Comparison of ENCODE assay signal across 8 cellular contexts in the genomic region with DNA sequence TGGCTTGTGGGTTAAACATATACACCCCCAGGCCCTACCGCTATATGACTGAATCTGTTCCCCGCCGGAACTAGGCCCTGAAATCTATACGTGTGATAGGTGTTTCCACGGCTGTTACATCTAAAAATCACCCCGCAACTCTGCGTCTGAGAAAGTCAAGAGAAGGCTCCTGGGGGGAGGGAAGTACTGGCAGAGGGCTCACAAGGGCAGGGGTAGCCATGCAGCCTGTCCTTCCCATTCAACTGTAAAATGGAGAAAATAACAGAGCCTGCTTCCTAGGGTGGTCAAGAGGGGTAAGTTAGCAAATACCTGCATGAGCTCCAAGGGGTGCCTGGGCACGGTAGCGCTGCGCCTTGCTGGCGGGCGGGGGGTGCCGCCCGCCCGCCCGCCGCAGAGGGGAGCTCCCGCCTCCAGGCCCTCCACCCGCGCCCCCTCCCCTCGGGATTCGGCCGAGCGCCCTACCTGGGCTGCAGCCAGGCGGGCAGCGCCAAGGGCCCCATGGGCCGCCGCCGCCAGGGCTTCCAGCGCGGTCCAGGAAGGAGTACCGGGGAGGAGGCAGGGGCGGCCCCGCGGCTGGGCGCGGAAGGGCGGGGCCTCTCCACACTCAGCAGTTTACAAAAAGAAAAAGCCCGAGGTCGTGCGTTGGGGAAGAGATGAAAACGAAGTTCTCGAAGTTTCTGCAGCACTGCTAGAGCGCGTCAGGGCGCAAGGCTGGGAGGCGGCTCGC. TPM values are rescaled to one million over a fixed set of nuclear protein-coding genes. Genes with fewer than 3 reads are reported as not detected.
DNase-seq lines count a peak whose midpoint lies in the region; ATAC-seq and TF ChIP-seq lines count a peak whose summit lies in the region.

A gene with protein sequence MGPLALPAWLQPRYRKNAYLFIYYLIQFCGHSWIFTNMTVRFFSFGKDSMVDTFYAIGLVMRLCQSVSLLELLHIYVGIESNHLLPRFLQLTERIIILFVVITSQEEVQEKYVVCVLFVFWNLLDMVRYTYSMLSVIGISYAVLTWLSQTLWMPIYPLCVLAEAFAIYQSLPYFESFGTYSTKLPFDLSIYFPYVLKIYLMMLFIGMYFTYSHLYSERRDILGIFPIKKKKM (minus strand): TSS at position 550 of the 727 bp plus-strand sequence. CDS start 50 bp downstream, at position 500.

- TF ChIP-seq CTCF in endothelial cell (IDR thresholded peaks at IDR 0.05; ENCODE audit: unreplicated experiment), result no peak
- TF ChIP-seq CTCF in WERI-Rb-1 (IDR thresholded peaks at IDR 0.05; ENCODE audit: low read depth, low read length), result no peak

- CTCF ChIA-PET in activated CD8-positive, alpha-beta T cell treated with anti-CD3 and anti-CD28 coated beads, Interleukin-2, amount 10 ng/mL, durations not matched to agents 7 days and 5 days (lab: Charles Lee), result interaction anchor here (1.0 to 2.2 kb wide), 10 partner anchors 9 to 407 kb away, joined by 3 to 10 read pairs (median 4); partner anchors contain the start of gene IFNB1

- H3K4me3 Mint-ChIP-seq in activated CD8-positive, alpha-beta T cell treated with anti-CD3 and anti-CD28 coated beads, Interleukin-2, amount 10 ng/mL, durations not matched to agents 7 days and 5 days, result peak within 1 kb of the TSS; percentile 70
- H3K4me3 Mint-ChIP-seq in endothelial cell (ENCODE audit: unreplicated experiment), result peak within 1 kb of the TSS; percentile 62

- peaks cover 49% of the 10 kb centered on the region for H3K4me1 ChIP-seq in mononuclear cell (ENCODE audit: insufficient read depth, low read length)

- peaks cover 22% of the 10 kb centered on the region for H3K4me1 Mint-ChIP-seq in activated CD8-positive, alpha-beta T cell treated with anti-CD3 and anti-CD28 coated beads, Interleukin-2, amount 10 ng/mL, durations not matched to agents 7 days and 5 days (ENCODE audit: low read depth)
- peaks cover 3% of the 10 kb centered on the region for H3K4me1 Mint-ChIP-seq in endothelial cell (ENCODE audit: unreplicated experiment)

- H3K27ac ChIP-seq in WERI-Rb-1, result no peak within 1 kb of the TSS

- peaks cover 29% of the 10 kb centered on the region for H3K36me3 Mint-ChIP-seq in activated CD8-positive, alpha-beta T cell treated with anti-CD3 and anti-CD28 coated beads, Interleukin-2, amount 10 ng/mL, durations not matched to agents 7 days and 5 days (ENCODE audit: low read depth)
- H3K36me3 Mint-ChIP-seq in endothelial cell (ENCODE audit: low read depth, unreplicated experiment), result no peaks in the 10 kb centered on the region

- no peak; the same call in 1 of the 2 replicates for TF ChIP-seq RAD21 in Ishikawa (IDR thresholded peaks at IDR 0.05; ENCODE audit: low read depth)

- H3K9me3 Mint-ChIP-seq in activated CD8-positive, alpha-beta T cell treated with anti-CD3 and anti-CD28 coated beads, Interleukin-2, amount 10 ng/mL, durations not matched to agents 7 days and 5 days (ENCODE audit: insufficient read depth), result no peaks in the 10 kb centered on the region
- no peaks in the 10 kb centered on the region for H3K9me3 Mint-ChIP-seq in endothelial cell (ENCODE audit: unreplicated experiment)

- no peak for TF ChIP-seq EP300 in Ishikawa (IDR thresholded peaks at IDR 0.05; ENCODE audit: borderline replicate concordance)

- DNase-seq in EL (peak; percentile 62), endothelial cell (ENCODE audit: low spot score) (peak; percentile 47), WERI-Rb-1 (no peak)
- DNase-seq in activated CD8-positive, alpha-beta T cell treated with anti-CD3 and anti-CD28 coated beads, Interleukin-2, amount 10 ng/mL, durations not matched to agents 7 days and 5 days, result peak; percentile 80
- DNase-seq in stimulated activated CD8-positive, alpha-beta memory T cell treated with anti-CD3 and anti-CD28 coated beads, Interleukin-4, amount 100 ng/mL, for 4 hours (ENCODE audit: low read depth in 2 of 2, low spot score in 1 of 2), result peak; percentile 8 to 21

- H3K4me3 ChIP-seq in mononuclear cell (ENCODE audit: low read length) (peak within 1 kb of the TSS; percentile 84), WERI-Rb-1 (ENCODE audit: low read depth, low read length) (no peak within 1 kb of the TSS)

- POLR2A ChIA-PET in activated CD8-positive, alpha-beta T cell treated with anti-CD3 and anti-CD28 coated beads, Interleukin-2, amount 10 ng/mL, durations not matched to agents 7 days and 5 days (lab: Charles Lee), result interaction anchor here (0.6 to 2.1 kb wide), 12 partner anchors 8 to 409 kb away, joined by 3 to 9 read pairs (median 4); partner anchors contain the start of gene MLLT3

- H3K36me3 ChIP-seq in WERI-Rb-1, result no peaks in the 10 kb centered on the region

- H3K27ac Mint-ChIP-seq in activated CD8-positive, alpha-beta T cell treated with anti-CD3 and anti-CD28 coated beads, Interleukin-2, amount 10 ng/mL, durations not matched to agents 7 days and 5 days, result peak within 1 kb of the TSS; percentile 82
- no peak within 1 kb of the TSS for H3K27ac Mint-ChIP-seq in endothelial cell (ENCODE audit: unreplicated experiment)

- H3K27me3 Mint-ChIP-seq in activated CD8-positive, alpha-beta T cell treated with anti-CD3 and anti-CD28 coated beads, Interleukin-2, amount 10 ng/mL, durations not matched to agents 7 days and 5 days (ENCODE audit: low read depth), result no peaks in the 10 kb centered on the region
- H3K27me3 Mint-ChIP-seq in endothelial cell (ENCODE audit: unreplicated experiment), result peaks cover 3% of the 10 kb centered on the region

- peak; percentile 77 for ATAC-seq in GM21390 (IDR thresholded peaks at IDR 0.05; ENCODE audit: unreplicated experiment)
- peak; percentile 93 for ATAC-seq in activated CD8-positive, alpha-beta T cell treated with anti-CD3 and anti-CD28 coated beads, Interleukin-2, amount 10 ng/mL, durations not matched to agents 7 days and 5 days

- no peaks in the 10 kb centered on the region for H3K9me3 ChIP-seq in mononuclear cell (ENCODE audit: low read depth, low read length)
- H3K9me3 ChIP-seq in WERI-Rb-1 (ENCODE audit: severe bottlenecking), result no peaks in the 10 kb centered on the region

- no peaks in the 10 kb centered on the region for H3K27me3 ChIP-seq in mononuclear cell (ENCODE audit: insufficient read depth, low read length)
- H3K27me3 ChIP-seq in WERI-Rb-1 (ENCODE audit: insufficient read depth, low read depth, severe bottlenecking), result peaks cover 12% of the 10 kb centered on the region

TF ChIP-seq in Ishikawa, 13 proteins besides CTCF, POLR2A, EP300 and RAD21:
- TF ChIP-seq CREB1 (IDR thresholded peaks at IDR 0.05; ENCODE audit: low read depth) (no peak), NFIC (IDR thresholded peaks at IDR 0.05) (no peak), TCF12 (IDR thresholded peaks at IDR 0.05; ENCODE audit: low read depth) (0 out of 2 replicates have a peak, but pooled peaks have one; percentile 14), TEAD4 (IDR thresholded peaks at IDR 0.05) (no peak), EGR1 (IDR thresholded peaks at IDR 0.05) (no peak), YY1 (IDR thresholded peaks at IDR 0.05; ENCODE audit: low read depth) (no peak), CEBPB (IDR thresholded peaks at IDR 0.05) (no peak), FOXM1 (IDR thresholded peaks at IDR 0.05; ENCODE audit: borderline replicate concordance, low read depth) (no peak), TAF1 (IDR thresholded peaks at IDR 0.05; ENCODE audit: low read depth) (no peak), ZBTB7A (IDR thresholded peaks at IDR 0.05; ENCODE audit: low read depth) (no peak)
- TF ChIP-seq, protein P1, sequence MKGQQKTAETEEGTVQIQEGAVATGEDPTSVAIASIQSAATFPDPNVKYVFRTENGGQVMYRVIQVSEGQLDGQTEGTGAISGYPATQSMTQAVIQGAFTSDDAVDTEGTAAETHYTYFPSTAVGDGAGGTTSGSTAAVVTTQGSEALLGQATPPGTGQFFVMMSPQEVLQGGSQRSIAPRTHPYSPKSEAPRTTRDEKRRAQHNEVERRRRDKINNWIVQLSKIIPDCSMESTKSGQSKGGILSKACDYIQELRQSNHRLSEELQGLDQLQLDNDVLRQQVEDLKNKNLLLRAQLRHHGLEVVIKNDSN (IDR thresholded peaks at IDR 0.05), result no peak
- TF ChIP-seq, protein P2, sequence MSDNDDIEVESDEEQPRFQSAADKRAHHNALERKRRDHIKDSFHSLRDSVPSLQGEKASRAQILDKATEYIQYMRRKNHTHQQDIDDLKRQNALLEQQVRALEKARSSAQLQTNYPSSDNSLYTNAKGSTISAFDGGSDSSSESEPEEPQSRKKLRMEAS (IDR thresholded peaks at IDR 0.05), result peak; percentile 49
- TF ChIP-seq, protein P3, sequence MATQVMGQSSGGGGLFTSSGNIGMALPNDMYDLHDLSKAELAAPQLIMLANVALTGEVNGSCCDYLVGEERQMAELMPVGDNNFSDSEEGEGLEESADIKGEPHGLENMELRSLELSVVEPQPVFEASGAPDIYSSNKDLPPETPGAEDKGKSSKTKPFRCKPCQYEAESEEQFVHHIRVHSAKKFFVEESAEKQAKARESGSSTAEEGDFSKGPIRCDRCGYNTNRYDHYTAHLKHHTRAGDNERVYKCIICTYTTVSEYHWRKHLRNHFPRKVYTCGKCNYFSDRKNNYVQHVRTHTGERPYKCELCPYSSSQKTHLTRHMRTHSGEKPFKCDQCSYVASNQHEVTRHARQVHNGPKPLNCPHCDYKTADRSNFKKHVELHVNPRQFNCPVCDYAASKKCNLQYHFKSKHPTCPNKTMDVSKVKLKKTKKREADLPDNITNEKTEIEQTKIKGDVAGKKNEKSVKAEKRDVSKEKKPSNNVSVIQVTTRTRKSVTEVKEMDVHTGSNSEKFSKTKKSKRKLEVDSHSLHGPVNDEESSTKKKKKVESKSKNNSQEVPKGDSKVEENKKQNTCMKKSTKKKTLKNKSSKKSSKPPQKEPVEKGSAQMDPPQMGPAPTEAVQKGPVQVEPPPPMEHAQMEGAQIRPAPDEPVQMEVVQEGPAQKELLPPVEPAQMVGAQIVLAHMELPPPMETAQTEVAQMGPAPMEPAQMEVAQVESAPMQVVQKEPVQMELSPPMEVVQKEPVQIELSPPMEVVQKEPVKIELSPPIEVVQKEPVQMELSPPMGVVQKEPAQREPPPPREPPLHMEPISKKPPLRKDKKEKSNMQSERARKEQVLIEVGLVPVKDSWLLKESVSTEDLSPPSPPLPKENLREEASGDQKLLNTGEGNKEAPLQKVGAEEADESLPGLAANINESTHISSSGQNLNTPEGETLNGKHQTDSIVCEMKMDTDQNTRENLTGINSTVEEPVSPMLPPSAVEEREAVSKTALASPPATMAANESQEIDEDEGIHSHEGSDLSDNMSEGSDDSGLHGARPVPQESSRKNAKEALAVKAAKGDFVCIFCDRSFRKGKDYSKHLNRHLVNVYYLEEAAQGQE (IDR thresholded peaks at IDR 0.05; ENCODE audit: low read depth), result no peak

RNA-seq across cellular contexts. Expression of the gene that starts here (rescaled TPM):
- 10 to 100 TPM; 13.3 to 13.9 TPM for total RNA-seq in activated CD8-positive, alpha-beta T cell treated with anti-CD3 and anti-CD28 coated beads, Interleukin-2, amount 10 ng/mL, durations not matched to agents 7 days and 5 days
- total RNA-seq in endothelial cell (ENCODE audit: unreplicated experiment) (5.7 TPM), mononuclear cell (25.4 TPM)
